20 cellular contexts compared by ENCODE assay signal in genomic region chr17:76138896-76139248, GRCh38. TPM values are rescaled to one million over a fixed set of nuclear protein-coding genes. Genes with fewer than 3 reads are reported as not detected.
DNase-seq lines count a peak whose midpoint lies in the region; ATAC-seq and TF ChIP-seq lines count a peak whose summit lies in the region.
"Had no signal": no experiment of that assay in that cellular context is flagged by ENCODE, and none has a peak within 500 bp of the region (broad histone marks: within the 10 kb centered on the region; RNA-seq: fewer than 3 reads in every experiment).

No MANE protein-coding gene starts in this region.

- H3K4me1 ChIP-seq in HUES64 (ENCODE audit: insufficient read depth, low read length) (peaks cover 60% of the 10 kb centered on the region), body of pancreas (peaks cover 44% of the 10 kb centered on the region), left lung (peaks cover 13 to 32% of the 10 kb centered on the region in 2 donors)

- peak overlapping the region; percentile 91 for H3K4me3 Mint-ChIP-seq in progenitor cell of endocrine pancreas (ENCODE audit: low read depth)

- H3K27me3 ChIP-seq in HUES64 (ENCODE audit: insufficient read depth, low read length): peaks cover 99% of the 10 kb centered on the region
- H3K27me3 ChIP-seq in body of pancreas: peaks cover 0 to 22% of the 10 kb centered on the region in 2 donors
- H3K27me3 ChIP-seq in left lung: peaks cover 25 to 72% of the 10 kb centered on the region in 2 donors

- intact Hi-C loops in body of pancreas (cut with DNase I) (no loop called here), left lung (cut with DNase I) (no loop called here)

- 7% methylated on average over 5 of the region's 5 CpGs for WGBS in HUES64
- 25 to 70% methylated on average over 4 to 5 of the region's 5 CpGs for WGBS in body of pancreas, 2 donors

- H3K27ac ChIP-seq in HUES64 (ENCODE audit: low read depth, low read length): peak overlapping the region; percentile 35; the same call in 1 of the 2 replicates
- H3K27ac ChIP-seq in body of pancreas: peak overlapping the region in 3 of 4 donors; percentile 59 to 77 (median 70)
- peak overlapping the region in 1 of 2 donors; percentile 39 for H3K27ac ChIP-seq in left lung
- H3K27ac ChIP-seq: Peyer's patch, SK-N-MC, skin epidermis had no signal

- DNase-seq in body of pancreas (no peak), left lung (peak in 1 of 2 donors; percentile 57), progenitor cell of endocrine pancreas (ENCODE audit: low spot score, unreplicated experiment) (no peak), NCI-H1105 (lab: John Stamatoyannopoulos, UW) (no peak)
- DNase-seq: activated CD4-positive, alpha-beta T cell treated with anti-CD3 and anti-CD28 coated beads for 48 hours; activated CD8-positive, alpha-beta memory T cell treated with anti-CD3 and anti-CD28 coated beads, Interleukin-2, amount 50 U/mL, for 4 hours; activated gamma-delta T cell; Karpas-422; left colon; Peyer's patch; stimulated activated CD4-positive, alpha-beta T cell treated with anti-CD3 and anti-CD28 coated beads, Interleukin-2, amount 100 ng/mL, for 48 hours had no signal

- H3K27me3 Mint-ChIP-seq in progenitor cell of endocrine pancreas: peaks cover 7% of the 10 kb centered on the region

- H3K36me3 Mint-ChIP-seq in progenitor cell of endocrine pancreas (ENCODE audit: insufficient read depth): no peaks in the 10 kb centered on the region

- TF ChIP-seq CTCF in body of pancreas (IDR thresholded peaks at IDR 0.05) (no peak), left lung (IDR thresholded peaks at IDR 0.05) (no peak), progenitor cell of endocrine pancreas (IDR thresholded peaks at IDR 0.05; ENCODE audit: unreplicated experiment) (no peak)

- no peak for TF ChIP-seq POLR2A in body of pancreas (IDR thresholded peaks at IDR 0.05)

- H3K4me3 ChIP-seq in HUES64 (ENCODE audit: low read length) (peak overlapping the region; percentile 60), body of pancreas (no peak overlapping the region), left lung (peak overlapping the region; percentile 10 to 23)
- H3K4me3 ChIP-seq: Peyer's patch, SK-N-MC had no signal

- peak overlapping the region; percentile 96 for H3K27ac Mint-ChIP-seq in progenitor cell of endocrine pancreas
- H3K27ac Mint-ChIP-seq: T-helper 2 cell treated with Interferon-gamma antibody and Interleukin-4, amounts not matched to agents 5 μg/mL and 100 μg/mL, for 36 hours had no signal

- H3K9me3 ChIP-seq in HUES64 (ENCODE audit: insufficient read depth, low read depth, low read length) (no peaks in the 10 kb centered on the region), body of pancreas (no peaks in the 10 kb centered on the region), left lung (no peaks in the 10 kb centered on the region)
- H3K9me3 ChIP-seq: Peyer's patch had no signal

- no peak overlapping the region for H3K9ac ChIP-seq in HUES64 (ENCODE audit: low read depth, low read length)

- ATAC-seq in body of pancreas (no peak), left lung (no peak), GM18867 (IDR thresholded peaks at IDR 0.05; ENCODE audit: unreplicated experiment) (no peak), HG03520 (IDR thresholded peaks at IDR 0.05; ENCODE audit: unreplicated experiment) (no peak)

- H3K9me3 Mint-ChIP-seq in progenitor cell of endocrine pancreas (ENCODE audit: low read depth): no peaks in the 10 kb centered on the region
- H3K9me3 Mint-ChIP-seq: T-helper 2 cell treated with Interferon-gamma antibody and Interleukin-4, amounts not matched to agents 5 μg/mL and 100 μg/mL, for 36 hours had no signal

- no peaks in the 10 kb centered on the region for H3K36me3 ChIP-seq in HUES64 (ENCODE audit: insufficient read depth, low read length)
- no peaks in the 10 kb centered on the region for H3K36me3 ChIP-seq in body of pancreas (replicated peaks in 1 of 2; ENCODE audit: insufficient read depth in 1 of 2, low read depth in 2 of 2)
- no peaks in the 10 kb centered on the region for H3K36me3 ChIP-seq in left lung
- H3K36me3 ChIP-seq: Peyer's patch had no signal

- peaks cover 37% of the 10 kb centered on the region for H3K4me1 Mint-ChIP-seq in progenitor cell of endocrine pancreas (ENCODE audit: low read depth)

RNA-seq across cellular contexts. Expression of gene FOXJ1, which starts 2.2 kb away (rescaled TPM):
- polyA plus RNA-seq in HUES64 (2013, experiment 1 of 2): 3.3 TPM
- polyA plus RNA-seq in HUES64 (2013, experiment 2 of 2): 3.5 TPM
- total RNA-seq in body of pancreas (1 to 10 TPM in 1 of 2 donors, under 1 TPM in 1; 0.33 to 3.4 TPM), left lung (10 to 100 TPM in 1 of 2 donors, 1 to 10 TPM in 1; 7.7 to 15.9 TPM), progenitor cell of endocrine pancreas (18.6 and 19.0 TPM in 2 replicates)
- total RNA-seq: aorta, fibroblast of villous mesenchyme, Peyer's patch, posterior vena cava had no signal
- polyA plus RNA-seq: aorta had no signal

RNA-seq across cellular contexts. Expression of gene EXOC7, which starts 35.3 kb away (rescaled TPM):
- 64.1 TPM for polyA plus RNA-seq in HUES64 (2013, experiment 1 of 2)
- polyA plus RNA-seq in HUES64 (2013, experiment 2 of 2): 54.0 TPM
- total RNA-seq in body of pancreas (10 to 100 TPM; 53.2 to 73.2 TPM), left lung (100 to 1,000 TPM; 114 to 123 TPM), progenitor cell of endocrine pancreas (354 and 364 TPM in 2 replicates)

RNA-seq across cellular contexts. Expression of gene ZACN, which starts 59.9 kb away (rescaled TPM):
- not detected for polyA plus RNA-seq in HUES64 (2013, experiment 1 of 2)
- not detected for polyA plus RNA-seq in HUES64 (2013, experiment 2 of 2)
- not detected for total RNA-seq in body of pancreas
- under 1 TPM in 1 of 2 donors, not detected in 1; 0.12 TPM for total RNA-seq in left lung
- 0.36 and 0.96 TPM in 2 replicates for total RNA-seq in progenitor cell of endocrine pancreas
- total RNA-seq: aorta, fibroblast of villous mesenchyme, Peyer's patch, posterior vena cava had no signal

Comparison
In these comparisons a context has a peak if more than half of its experiments do, and no peak if none do; other contexts are left out.
1. H3K4me3 ChIP-seq: peak in HUES64 (single experiment) and left lung (2 of 2); none in body of pancreas (0 of 2).